Comparison of ENCODE assay signal across 16 cellular contexts in the genomic region with DNA sequence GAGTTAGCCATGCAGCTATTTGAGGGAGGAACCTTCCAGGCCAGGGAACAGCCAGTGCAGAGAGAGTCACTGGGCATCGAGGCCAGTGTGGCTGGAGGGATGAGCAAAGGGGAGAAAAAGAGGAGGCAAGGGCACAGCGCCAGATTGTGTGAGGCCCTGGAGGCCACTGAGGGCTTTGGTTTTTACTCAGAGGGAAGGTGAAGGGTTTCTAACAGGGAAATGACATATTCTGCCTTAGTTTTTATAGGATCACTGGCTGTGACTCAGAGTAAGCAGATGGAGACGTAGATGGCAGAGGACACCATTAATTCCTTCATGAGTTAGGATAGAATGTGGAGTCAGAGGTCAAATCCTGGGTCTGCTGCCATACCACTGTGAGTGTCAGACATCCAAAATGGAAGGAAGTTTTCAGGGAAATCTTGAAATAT. TPM values are rescaled to one million over a fixed set of nuclear protein-coding genes. Genes with fewer than 3 reads are reported as not detected.
A peak's percentile ranks its signal among the peaks of the same experiment; 100 is the strongest.
DNase-seq lines count a peak whose midpoint lies in the region; ATAC-seq and TF ChIP-seq lines count a peak whose summit lies in the region.
"Had no signal": no experiment of that assay in that cellular context is flagged by ENCODE, and none has a peak within 500 bp of the region (broad histone marks: within the 10 kb centered on the region; RNA-seq: fewer than 3 reads in every experiment).

No MANE protein-coding gene starts in this region.

- no peak overlapping the region for H3K4me3 Mint-ChIP-seq in progenitor cell of endocrine pancreas (ENCODE audit: low read depth)
- H3K4me3 Mint-ChIP-seq: activated T-cell treated with anti-CD3 and anti-CD28 coated beads, Interleukin-2, amount 50 U/mL, for 24 hours; CD4-positive, CD25-positive, alpha-beta regulatory T cell; memory B cell had no signal

- H3K4me3 ChIP-seq in fibroblast of mammary gland (ENCODE audit: control insufficient read depth, low read depth, low read length) (no peak overlapping the region), upper lobe of right lung (no peak overlapping the region)

- no peak for ATAC-seq in upper lobe of right lung
- ATAC-seq in HG03095 (IDR thresholded peaks at IDR 0.05; ENCODE audit: unreplicated experiment) = no peak

- H3K36me3 ChIP-seq in upper lobe of right lung = no peaks in the 10 kb centered on the region

- peaks cover 31% of the 10 kb centered on the region for H3K4me1 ChIP-seq in upper lobe of right lung

- peaks cover 5% of the 10 kb centered on the region for H3K4me1 Mint-ChIP-seq in progenitor cell of endocrine pancreas (ENCODE audit: low read depth)
- H3K4me1 Mint-ChIP-seq: CD4-positive, CD25-positive, alpha-beta regulatory T cell had no signal

- no peaks in the 10 kb centered on the region for H3K27me3 ChIP-seq in upper lobe of right lung

- peak; percentile 71 for DNase-seq in EH (ENCODE audit: low read depth)
- peak; percentile 15 for DNase-seq in NCI-H460 (ENCODE audit: extremely low read depth, low read depth)
- peak; percentile 54 for DNase-seq in fibroblast of mammary gland (ENCODE audit: low read depth)
- DNase-seq in progenitor cell of endocrine pancreas (ENCODE audit: low spot score, unreplicated experiment) = no peak
- no peak for DNase-seq in upper lobe of right lung
- no peak for DNase-seq in amniotic stem cell (lab: John Stamatoyannopoulos, UW)
- no peak for DNase-seq in AG08395 (ENCODE audit: low spot score)
- DNase-seq: activated T-cell treated with anti-CD3 and anti-CD28 coated beads, Interleukin-2, amount 50 U/mL, for 24 hours; CD4-positive, CD25-positive, alpha-beta regulatory T cell; effector memory CD4-positive, alpha-beta T cell; hippocampal formation; stimulated activated CD4-positive, alpha-beta T cell treated with anti-CD3 and anti-CD28 coated beads, Interleukin-4, amount 100 ng/mL, for 4 hours; stimulated activated naive CD4-positive, alpha-beta T cell treated with Interleukin-2 at 50 U/mL for 16 hours; SW 1271 had no signal

- H3K27ac Mint-ChIP-seq in progenitor cell of endocrine pancreas = peak overlapping the region; percentile 58
- H3K27ac Mint-ChIP-seq: activated T-cell treated with anti-CD3 and anti-CD28 coated beads, Interleukin-2, amount 50 U/mL, for 24 hours; CD4-positive, CD25-positive, alpha-beta regulatory T cell; memory B cell had no signal

- H3K27me3 Mint-ChIP-seq in progenitor cell of endocrine pancreas = peaks cover 7% of the 10 kb centered on the region

- peaks cover under 1% of the 10 kb centered on the region for H3K36me3 Mint-ChIP-seq in progenitor cell of endocrine pancreas (ENCODE audit: insufficient read depth)
- H3K36me3 Mint-ChIP-seq: CD4-positive, CD25-positive, alpha-beta regulatory T cell; memory B cell had no signal

- intact Hi-C loops in upper lobe of right lung (cut with DNase I) = no loop called here

- H3K9me3 Mint-ChIP-seq in progenitor cell of endocrine pancreas (ENCODE audit: low read depth) = no peaks in the 10 kb centered on the region
- H3K9me3 Mint-ChIP-seq: activated T-cell treated with anti-CD3 and anti-CD28 coated beads, Interleukin-2, amount 50 U/mL, for 24 hours had no signal

- H3K9me3 ChIP-seq in upper lobe of right lung = no peaks in the 10 kb centered on the region

- TF ChIP-seq CTCF in fibroblast of mammary gland (conservative IDR thresholded peaks at IDR 0.05; ENCODE audit: control insufficient read depth, insufficient read depth, low read depth, low read length) (no peak), progenitor cell of endocrine pancreas (IDR thresholded peaks at IDR 0.05; ENCODE audit: unreplicated experiment) (no peak), upper lobe of right lung (IDR thresholded peaks at IDR 0.05) (no peak)

- H3K27ac ChIP-seq in upper lobe of right lung = no peak overlapping the region

RNA-seq across cellular contexts. Expression of a gene that starts 32.9 kb away (rescaled TPM):
- total RNA-seq in NCI-H460 (2014; rRNA removed; shearing (Covaris generic)) = 11.0 and 12.0 TPM in 2 replicates
- 1.3 and 2.1 TPM in 2 replicates for polyA plus RNA-seq in NCI-H460 (2014; cell fraction: nucleus; rRNA removed)
- total RNA-seq in progenitor cell of endocrine pancreas (10.0 and 11.3 TPM in 2 replicates), upper lobe of right lung (78.8 TPM)

Comparison
In these comparisons a context has a peak if more than half of its experiments do, and no peak if none do; other contexts are left out.
1. DNase-seq: peak in EH (single experiment), NCI-H460 (single experiment) and fibroblast of mammary gland (single experiment); none in progenitor cell of endocrine pancreas (single experiment), upper lobe of right lung (single experiment), amniotic stem cell (single experiment) and AG08395 (single experiment).